26 cellular contexts compared by ENCODE assay signal in genomic region chr16:86479419-86479818, GRCh38. TPM values are rescaled to one million over a fixed set of nuclear protein-coding genes. Genes with fewer than 3 reads are reported as not detected.
DNase-seq lines count a peak whose midpoint lies in the region; ATAC-seq and TF ChIP-seq lines count a peak whose summit lies in the region.
"Had no signal": no experiment of that assay in that cellular context is flagged by ENCODE, and none has a peak within 500 bp of the region (broad histone marks: within the 10 kb centered on the region; RNA-seq: fewer than 3 reads in every experiment).

No MANE protein-coding gene starts in this region.

- no peaks in the 10 kb centered on the region for H3K79me2 ChIP-seq in fibroblast of lung (ENCODE audit: control insufficient read depth, insufficient read depth, low read length)

- H3K79me1 ChIP-seq in IMR-90 (ENCODE audit: low read depth in 1 of 2, low read length in 2 of 2) (peaks cover 36 to 95% of the 10 kb centered on the region in 2 experiments), neuronal stem cell (ENCODE audit: low read depth, low read length) (no peaks in the 10 kb centered on the region)

- peaks cover 29% of the 10 kb centered on the region for H3K4me1 ChIP-seq in IMR-90 (ENCODE audit: control insufficient read depth, insufficient read depth, low read length)
- peaks cover 21% of the 10 kb centered on the region for H3K4me1 ChIP-seq in fibroblast of lung (ENCODE audit: control insufficient read depth, extremely low read depth, insufficient read depth, low read length)
- peaks cover 0 to 5% of the 10 kb centered on the region in 2 donors for H3K4me1 ChIP-seq in neuronal stem cell (ENCODE audit: control insufficient read depth in 2 of 2, insufficient read depth in 1 of 2, low read depth in 1 of 2, low read length in 2 of 2)
- H3K4me1 ChIP-seq in testis, result peaks cover 4% of the 10 kb centered on the region
- H3K4me1 ChIP-seq: body of pancreas, tibial artery had no signal

- H2BK15ac ChIP-seq in IMR-90 (ENCODE audit: low read depth, low read length) (peak overlapping the region; percentile 13; the same call in 1 of the 3 replicates), neuronal stem cell (ENCODE audit: low read length) (no peak overlapping the region)

- H4K91ac ChIP-seq in IMR-90 (ENCODE audit: insufficient read depth, low read depth, low read length), result no peak overlapping the region
- no peak overlapping the region for H4K91ac ChIP-seq in neuronal stem cell (ENCODE audit: low read depth, low read length, poor library complexity)

- no peak overlapping the region for H2BK20ac ChIP-seq in IMR-90 (ENCODE audit: low read depth, low read length)

- no peak overlapping the region; the same call in 1 of the 2 replicates for H4K5ac ChIP-seq in IMR-90 (ENCODE audit: low read depth, low read length)

- TF ChIP-seq POLR2A in IMR-90 (IDR thresholded peaks at IDR 0.05; ENCODE audit: low read depth, low read length) (no peak), testis (IDR thresholded peaks at IDR 0.05) (no peak)

- H3K18ac ChIP-seq in IMR-90 (ENCODE audit: low read depth, low read length), result no peak overlapping the region
- peak overlapping the region; percentile 9 for H3K18ac ChIP-seq in neuronal stem cell (ENCODE audit: low read length)

- no peak overlapping the region for H3K9ac ChIP-seq in IMR-90 (ENCODE audit: low read depth, low read length)
- H3K9ac ChIP-seq in fibroblast of lung (ENCODE audit: insufficient read depth, low read length), result no peak overlapping the region
- H3K9ac ChIP-seq in neuronal stem cell (ENCODE audit: low read depth, low read length, poor library complexity), result no peak overlapping the region

- H3K36me3 ChIP-seq in IMR-90 (ENCODE audit: control insufficient read depth, insufficient read depth, low read length) (peaks cover 64% of the 10 kb centered on the region), fibroblast of lung (ENCODE audit: control insufficient read depth, insufficient read depth, low read length) (no peaks in the 10 kb centered on the region), neuronal stem cell (replicated peaks in 1 of 2; ENCODE audit: control insufficient read depth in 2 of 2, insufficient read depth in 2 of 2, low read length in 2 of 2) (no peaks in the 10 kb centered on the region), testis (ENCODE audit: low read depth, missing control alignments) (no peaks in the 10 kb centered on the region)
- H3K36me3 ChIP-seq: tibial artery had no signal

- peak; percentile 28; the same call in 1 of the 2 replicates for ATAC-seq in IMR-90 (ENCODE audit: low read depth)
- ATAC-seq: body of pancreas; left cardiac atrium; stimulated activated naive CD8-positive, alpha-beta T cell treated with anti-CD3 and anti-CD28 coated beads, Interleukin-15, Interleukin-2, amounts not matched to agents 100 U/mL and 50 U/mL, for 24 hours had no signal

- H3K27me3 ChIP-seq in IMR-90 (ENCODE audit: control insufficient read depth, insufficient read depth, low read length), result no peaks in the 10 kb centered on the region
- H3K27me3 ChIP-seq in fibroblast of lung (ENCODE audit: control insufficient read depth, insufficient read depth, low read length), result no peaks in the 10 kb centered on the region
- peaks cover 0 to 64% (median 0%) of the 10 kb centered on the region in 3 experiments for H3K27me3 ChIP-seq in neuronal stem cell (ENCODE audit: control insufficient read depth in 3 of 3, insufficient read depth in 3 of 3, low read depth in 1 of 3, low read length in 3 of 3)
- H3K27me3 ChIP-seq in testis, result no peaks in the 10 kb centered on the region
- H3K27me3 ChIP-seq: body of pancreas had no signal

- H2BK5ac ChIP-seq in IMR-90 (ENCODE audit: low read depth, low read length, poor library complexity, severe bottlenecking) (no peak overlapping the region), neuronal stem cell (ENCODE audit: low read length) (no peak overlapping the region)

- dilution Hi-C loops in IMR-90 (cut with HindIII; ENCODE audit: low sequenced_read_pairs, unreplicated experiment), result no loop called here

- TF ChIP-seq RAD21 in IMR-90 (IDR thresholded peaks at IDR 0.05; ENCODE audit: low read length), result no peak

- peak overlapping the region; percentile 38; the same call in 1 of the 2 replicates for H3K4me2 ChIP-seq in IMR-90 (ENCODE audit: low read depth, low read length)
- H3K4me2 ChIP-seq in fibroblast of lung (ENCODE audit: extremely low read depth, insufficient read depth, low read length), result peak overlapping the region; percentile 58
- no peak overlapping the region for H3K4me2 ChIP-seq in neuronal stem cell (ENCODE audit: insufficient read depth, low read length, poor library complexity, severe bottlenecking)

- no peak overlapping the region for H2BK12ac ChIP-seq in neuronal stem cell (ENCODE audit: low read length)

- H3K23ac ChIP-seq in IMR-90 (ENCODE audit: low read depth, low read length) (peak overlapping the region; percentile 54), neuronal stem cell (ENCODE audit: low read depth, low read length, poor library complexity) (no peak overlapping the region)

- H4K8ac ChIP-seq in IMR-90 (ENCODE audit: low read depth in 2 of 2, low read length in 2 of 2) (peak overlapping the region in 1 of 2 experiments; percentile 68; a peak in 1 of 4 replicates), neuronal stem cell (ENCODE audit: low read depth, low read length) (no peak overlapping the region)

- BruUV-seq in IMR-90 (replicated peaks; lab: Mats Ljungman, UMichigan), result no TSS peak

- H3K56ac ChIP-seq in IMR-90 (ENCODE audit: extremely low read depth, insufficient read depth, low read length), result no peak overlapping the region

- in situ Hi-C loops in IMR-90 (cut with MboI; ENCODE audit: low sequenced_read_pairs), result no loop called here

- CTCF ChIA-PET in IMR-90 (lab: Yijun Ruan, JAX), result no interaction called here

- peaks cover 43% of the 10 kb centered on the region for H3K9me1 ChIP-seq in IMR-90 (ENCODE audit: insufficient read depth, low read length)

- no peak overlapping the region for H2AK9ac ChIP-seq in IMR-90 (replicated peaks; ENCODE audit: low read depth, low read length, poor library complexity)

- H2AK5ac ChIP-seq in IMR-90 (ENCODE audit: low read depth, low read length) (peak overlapping the region; percentile 45), neuronal stem cell (ENCODE audit: low read depth, low read length) (no peak overlapping the region)

- H2AFZ ChIP-seq in IMR-90 (replicated peaks; ENCODE audit: low read length, poor library complexity) (peak overlapping the region; percentile 29), fibroblast of lung (ENCODE audit: low read length) (no peak overlapping the region), neuronal stem cell (ENCODE audit: low read length) (no peak overlapping the region)

- H3K9me3 ChIP-seq in IMR-90 (ENCODE audit: control insufficient read depth, insufficient read depth, low read length) (peaks cover 6% of the 10 kb centered on the region; the same call in 1 of the 2 replicates), fibroblast of lung (ENCODE audit: control insufficient read depth, insufficient read depth, low read depth, low read length) (no peaks in the 10 kb centered on the region), neuronal stem cell (replicated peaks in 1 of 2; ENCODE audit: control insufficient read depth in 2 of 2, insufficient read depth in 1 of 2, low read depth in 1 of 2, low read length in 2 of 2) (peaks cover 2 to 7% of the 10 kb centered on the region in 2 donors), testis (no peaks in the 10 kb centered on the region)

- H2BK120ac ChIP-seq in IMR-90 (ENCODE audit: low read depth, low read length), result peak overlapping the region; percentile 58
- H2BK120ac ChIP-seq in neuronal stem cell (ENCODE audit: low read depth, low read length), result no peak overlapping the region

- WGBS in IMR-90 (ENCODE audit: extremely low coverage in 2 of 2, insufficient read length in 1 of 2), 2 experiments, result 20% methylated on average over 1 of the region's 9 CpGs; no CpG with 5 or more reads in 1 of the 2 experiments
- no CpG with 5 or more reads among the region's 9 CpGs for WGBS in neuronal stem cell (ENCODE audit: extremely low coverage in 2 of 2, insufficient read length in 2 of 2, insufficient replicate concordance in 1 of 2), 2 donors
- 28 to 60% methylated on average over 9 of the region's 9 CpGs for WGBS in testis, 2 donors

- DNase-seq in AG08396 (ENCODE audit: low spot score), result peak; percentile 68
- DNase-seq in IMR-90, result peak; percentile 64
- peak in 1 of 2 donors; percentile 92 for DNase-seq in fibroblast of lung (ENCODE audit: low read depth in 2 of 2)
- no peak for DNase-seq in neuronal stem cell (ENCODE audit: low spot score)
- DNase-seq in stimulated activated CD4-positive, alpha-beta T cell treated with anti-CD3 and anti-CD28 coated beads, Interleukin-4, amount 100 ng/mL, for 1 hour, result no peak
- no peak for DNase-seq in DMS153 (lab: John Stamatoyannopoulos, UW)
- no peak for DNase-seq in testis
- no peak for DNase-seq in HUDEP-2 (lab: John Stamatoyannopoulos, UW; ENCODE audit: unreplicated experiment in 76 of 76)
- DNase-seq: activated B cell treated with CpG ODN at 0.5 μM for 24 hours; activated CD4-positive, alpha-beta T cell treated with anti-CD3 and anti-CD28 coated beads, Interleukin-2, amount 50 U/mL, for 4 hours; activated CD8-positive, alpha-beta memory T cell treated with anti-CD3 and anti-CD28 coated beads, Interleukin-2, amount 50 U/mL, for 4 hours; activated naive CD8-positive, alpha-beta T cell treated with anti-CD3 and anti-CD28 coated beads for 36 hours; H7; KG1; left cardiac atrium; midbrain; NCI-H2029; NCI-H2227 treated with DMSO at 0.1 percent for 48 hours; nephron progenitor cell; stimulated activated naive CD8-positive, alpha-beta T cell treated with anti-CD3 and anti-CD28 coated beads, Interleukin-15, Interleukin-2, amounts not matched to agents 100 U/mL and 50 U/mL, for 24 hours; T-helper 9 cell; tibial artery had no signal

- H3K4me3 ChIP-seq in IMR-90 (ENCODE audit: insufficient read depth, low read depth, low read length) (no peak overlapping the region), fibroblast of lung (replicated peaks in 1 of 4; ENCODE audit: control extremely low read depth in 1 of 4, insufficient read depth in 1 of 4, low read depth in 3 of 4, low read length in 4 of 4) (peak overlapping the region in 1 of 4 experiments; percentile 16), neuronal stem cell (ENCODE audit: low read length in 2 of 2) (no peak overlapping the region), testis (no peak overlapping the region)
- H3K4me3 ChIP-seq: body of pancreas, skin epidermis, tibial artery had no signal

- H4K20me1 ChIP-seq in IMR-90 (ENCODE audit: insufficient read depth, low read length) (peaks cover 75% of the 10 kb centered on the region), fibroblast of lung (ENCODE audit: control insufficient read depth, extremely low read depth, insufficient read depth, low read length) (no peaks in the 10 kb centered on the region)

- intact Hi-C loops in IMR-90 (cut with micrococcal nuclease) (no loop called here), testis (cut with DNase I; ENCODE audit: low total_unique reads) (no loop called here)

- TF ChIP-seq CTCF in IMR-90 (conservative IDR thresholded peaks at IDR 0.05; ENCODE audit: low read depth, low read length) (no peak), fibroblast of lung (conservative IDR thresholded peaks at IDR 0.05 in 1 of 2, IDR thresholded peaks at IDR 0.05 in 1 of 2; ENCODE audit: low read depth in 1 of 2, low read length in 2 of 2) (no peak), testis (IDR thresholded peaks at IDR 0.05) (no peak)

- 0 out of 2 replicates have a peak overlapping the region, but pooled peaks have one; percentile 12 for H3K14ac ChIP-seq in IMR-90 (replicated peaks; ENCODE audit: low read depth, low read length)
- H3K14ac ChIP-seq in neuronal stem cell (ENCODE audit: low read length), result no peak overlapping the region

- H3K4ac ChIP-seq in IMR-90 (ENCODE audit: low read depth, low read length), result peak overlapping the region; percentile 60
- H3K4ac ChIP-seq in neuronal stem cell (ENCODE audit: low read length), result no peak overlapping the region

- POLR2A ChIA-PET in IMR-90 (lab: Charles Lee; ENCODE audit: unreplicated experiment), result no interaction called here

- H3K27ac ChIP-seq in IMR-90 (ENCODE audit: insufficient read depth, low read length), result 0 out of 2 replicates have a peak overlapping the region, but pooled peaks have one; percentile 48
- peak overlapping the region; percentile 43 for H3K27ac ChIP-seq in fibroblast of lung (ENCODE audit: insufficient read depth, low read length)
- H3K27ac ChIP-seq in neuronal stem cell (replicated peaks; ENCODE audit: low read length), result no peak overlapping the region
- H3K27ac ChIP-seq in testis, result no peak overlapping the region
- H3K27ac ChIP-seq: body of pancreas, epithelial cell of prostate, skin epidermis, tibial artery had no signal

RNA-seq across cellular contexts. Expression of gene FOXF1, which starts 30.9 kb away (rescaled TPM):
- 2.7 and 4.2 TPM in 2 replicates for total RNA-seq in IMR-90 (2012; rRNA removed)
- polyA plus RNA-seq in IMR-90 (2012; rRNA removed), result 33.0 and 34.5 TPM in 2 replicates
- 33.7 and 84.8 TPM in 2 replicates for polyA plus RNA-seq in IMR-90 (2012; cell fraction: cytosol; rRNA removed)
- 98.2 and 101 TPM in 2 replicates for polyA plus RNA-seq in IMR-90 (2012; cell fraction: nucleus; rRNA removed; ENCODE audit: low replicate concordance)
- total RNA-seq in fibroblast of lung, result 15.9 and 31.5 TPM in 2 replicates
- 14.0 and 38.5 TPM in 2 replicates for polyA plus RNA-seq in fibroblast of lung
- polyA plus RNA-seq in fibroblast of lung (2012), result 19.3 and 43.8 TPM in 2 replicates
- 16.2 and 35.9 TPM in 2 replicates for polyA minus RNA-seq in fibroblast of lung (ENCODE audit: low replicate concordance)
- 0.01 TPM for polyA plus RNA-seq in neuronal stem cell (2013, experiment 1 of 2)
- not detected for polyA plus RNA-seq in neuronal stem cell (2013, experiment 2 of 2)
- 1 to 10 TPM; 2.0 to 2.8 TPM for total RNA-seq in testis
- 0.91 TPM for polyA plus RNA-seq in testis (ENCODE audit: insufficient read depth, low read depth, low replicate concordance)
- total RNA-seq: activated B cell treated with CpG ODN at 0.5 μM for 24 hours; activated naive CD8-positive, alpha-beta T cell treated with anti-CD3 and anti-CD28 coated beads for 36 hours; H7 had no signal
- polyA plus RNA-seq: CD14-positive monocyte had no signal

Comparison
In these comparisons a context has a peak if more than half of its experiments do, and no peak if none do; other contexts are left out.
1. DNase-seq: peak in AG08396 (single experiment) and IMR-90 (single experiment); none in neuronal stem cell (single experiment), stimulated activated CD4-positive, alpha-beta T cell treated with anti-CD3 and anti-CD28 coated beads, Interleukin-4, amount 100 ng/mL, for 1 hour (single experiment), DMS153 (single experiment), testis (single experiment) and HUDEP-2 (0 of 76).
2. H3K27ac ChIP-seq: peak in IMR-90 (single experiment) and fibroblast of lung (single experiment); none in neuronal stem cell (single experiment) and testis (0 of 2).